Comparison of ENCODE assay signal across 14 cellular contexts in the genomic region with DNA sequence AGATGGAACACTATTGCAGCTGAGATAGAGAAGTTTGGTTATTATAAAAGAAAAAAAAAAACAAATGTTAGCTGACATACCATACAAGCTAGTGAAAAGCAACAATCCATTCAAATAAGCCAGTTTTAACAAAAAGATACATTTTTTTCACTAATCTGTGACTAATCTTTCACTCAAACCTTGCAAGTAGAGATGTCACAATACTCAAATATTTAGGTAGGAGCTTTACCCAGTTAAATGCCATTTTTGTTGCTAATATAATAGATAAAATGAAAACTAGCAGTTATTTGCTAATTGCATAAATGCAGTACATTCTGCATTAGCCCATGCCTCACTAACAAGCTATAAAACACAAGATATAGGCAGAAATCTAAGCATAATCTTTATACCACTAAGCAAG.
DNase-seq lines count a peak whose midpoint lies in the region; TF ChIP-seq lines count a peak whose summit lies in the region.
"Had no signal": no experiment of that assay in that cellular context is flagged by ENCODE, and none has a peak within 500 bp of the region (broad histone marks: within the 10 kb centered on the region; RNA-seq: fewer than 3 reads in every experiment).

No MANE protein-coding gene starts in this region.

- no peak overlapping the region for H3K9ac ChIP-seq in OCI-LY1 (ENCODE audit: low read length)
- no peak overlapping the region for H3K9ac ChIP-seq in adipocyte (ENCODE audit: low read length)

- H3K36me3 ChIP-seq in OCI-LY1 (ENCODE audit: insufficient read depth, low read length) (no peaks in the 10 kb centered on the region), adipocyte (ENCODE audit: control insufficient read depth, insufficient read depth, low read length, severe bottlenecking) (peaks cover 5% of the 10 kb centered on the region), osteoblast (ENCODE audit: insufficient read depth, low read length) (no peaks in the 10 kb centered on the region)

- H3F3A ChIP-seq in OCI-LY1 (ENCODE audit: insufficient read depth, low read length), result 0 out of 2 replicates have a peak, but pooled peaks cover 4% of the 10 kb centered on the region

- peaks cover 32% of the 10 kb centered on the region for H3K4me1 ChIP-seq in OCI-LY1 (ENCODE audit: insufficient read depth, low read length, severe bottlenecking)
- H3K4me1 ChIP-seq in adipocyte (ENCODE audit: control insufficient read depth, insufficient read depth, low read length), result no peaks in the 10 kb centered on the region
- no peaks in the 10 kb centered on the region for H3K4me1 ChIP-seq in osteoblast (ENCODE audit: insufficient read depth, low read length)

- H3K4me3 ChIP-seq in OCI-LY1 (ENCODE audit: low read depth, low read length, poor library complexity, severe bottlenecking) (no peak overlapping the region), adipocyte (ENCODE audit: low read length) (no peak overlapping the region), osteoblast (ENCODE audit: insufficient read depth, low read length) (no peak overlapping the region)
- H3K4me3 ChIP-seq: GM23338 had no signal

- H4K20me1 ChIP-seq in OCI-LY1 (ENCODE audit: insufficient read depth, low read length) (no peaks in the 10 kb centered on the region), osteoblast (ENCODE audit: insufficient read depth, low read length) (no peaks in the 10 kb centered on the region)

- peak overlapping the region; percentile 92 for H3K27ac ChIP-seq in OCI-LY1 (ENCODE audit: low read depth, low read length, poor library complexity, severe bottlenecking)
- H3K27ac ChIP-seq in osteoblast (ENCODE audit: low read depth, low read length), result no peak overlapping the region

- H2AFZ ChIP-seq in OCI-LY1 (ENCODE audit: low read length) (no peak overlapping the region), osteoblast (ENCODE audit: low read length) (no peak overlapping the region)
- H2AFZ ChIP-seq: GM23338 had no signal

- H3K79me2 ChIP-seq in OCI-LY1 (ENCODE audit: insufficient read depth, low read length) (no peaks in the 10 kb centered on the region), osteoblast (ENCODE audit: insufficient read depth, low read length) (no peaks in the 10 kb centered on the region)

- no peaks in the 10 kb centered on the region for H3K9me2 ChIP-seq in OCI-LY1 (ENCODE audit: low read depth, low read length)

- no peaks in the 10 kb centered on the region for H3K27me3 ChIP-seq in OCI-LY1 (ENCODE audit: insufficient read depth, low read length)
- H3K27me3 ChIP-seq in adipocyte (replicated peaks; ENCODE audit: control insufficient read depth, insufficient read depth, low read length), result no peaks in the 10 kb centered on the region
- H3K27me3 ChIP-seq in osteoblast (ENCODE audit: insufficient read depth, low read length), result no peaks in the 10 kb centered on the region

- DNase-seq in GM03348 (ENCODE audit: low spot score) (peak; percentile 20), adipocyte (ENCODE audit: low read depth) (peak; percentile 23), osteoblast (ENCODE audit: insufficient read length, low spot score, missing footprints) (peak; percentile 39), NCI-H345 (lab: John Stamatoyannopoulos, UW) (no peak), globus pallidus (ENCODE audit: low spot score) (no peak), NCI-H187 treated with DMSO at 0.1 percent for 48 hours (lab: John Stamatoyannopoulos, UW) (no peak)
- no peak for DNase-seq in stimulated activated CD4-positive, alpha-beta T cell treated with anti-CD3 and anti-CD28 coated beads, Interleukin-4, amount 100 ng/mL, for 4 hours
- DNase-seq: COR-L47, DMS153, DMS79 treated with DMSO at 0.1 percent for 48 hours, GF-D8, H7 had no signal

- H3K9me3 ChIP-seq in OCI-LY1 (ENCODE audit: low read length) (no peaks in the 10 kb centered on the region), adipocyte (ENCODE audit: control insufficient read depth, low read length) (no peaks in the 10 kb centered on the region), osteoblast (ENCODE audit: low read depth, low read length) (no peaks in the 10 kb centered on the region)

- TF ChIP-seq CTCF in OCI-LY1 (IDR thresholded peaks at IDR 0.05; ENCODE audit: low read length) (no peak), osteoblast (IDR thresholded peaks at IDR 0.05; ENCODE audit: extremely low read depth, low read depth, low read length) (no peak)

- H3K4me2 ChIP-seq in OCI-LY1 (ENCODE audit: low read length) (no peak overlapping the region), osteoblast (ENCODE audit: insufficient read depth, low read length) (no peak overlapping the region)
- H3K4me2 ChIP-seq: GM23338 had no signal

Comparison
In these comparisons a context has a peak if more than half of its experiments do, and no peak if none do; other contexts are left out.
1. DNase-seq: peak in GM03348 (single experiment), adipocyte (single experiment) and osteoblast (single experiment); none in NCI-H345 (single experiment), stimulated activated CD4-positive, alpha-beta T cell treated with anti-CD3 and anti-CD28 coated beads, Interleukin-4, amount 100 ng/mL, for 4 hours (0 of 2), globus pallidus (single experiment) and NCI-H187 treated with DMSO at 0.1 percent for 48 hours (single experiment).